22 cellular contexts compared by ENCODE assay signal in the genomic region with DNA sequence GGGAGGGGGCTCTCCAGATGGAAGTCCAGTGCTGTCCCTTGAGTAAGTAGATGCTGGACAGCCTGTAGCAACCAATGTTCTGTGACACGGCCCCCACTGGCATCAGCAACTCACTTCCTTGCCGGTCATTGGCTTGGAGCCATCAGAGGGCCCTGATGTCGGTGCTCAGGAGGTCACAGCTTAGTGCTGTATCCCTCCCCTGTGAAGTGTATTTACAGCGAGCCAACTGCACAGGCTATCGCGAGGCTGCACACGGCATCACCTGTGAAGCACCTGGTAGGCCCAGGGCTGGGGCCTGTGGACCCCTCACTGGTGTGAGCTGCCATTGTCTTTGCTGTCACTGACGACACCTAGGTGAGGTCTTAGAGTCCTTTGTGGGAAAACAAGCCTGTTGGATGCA. TPM values are rescaled to one million over a fixed set of nuclear protein-coding genes. Genes with fewer than 3 reads are reported as not detected.
DNase-seq lines count a peak whose midpoint lies in the region; ATAC-seq and TF ChIP-seq lines count a peak whose summit lies in the region.
"Had no signal": no experiment of that assay in that cellular context is flagged by ENCODE, and none has a peak within 500 bp of the region (broad histone marks: within the 10 kb centered on the region; RNA-seq: fewer than 3 reads in every experiment).

No MANE protein-coding gene starts in this region.

- WGBS in neuronal stem cell (ENCODE audit: extremely low coverage in 2 of 2, insufficient read length in 2 of 2, insufficient replicate concordance in 1 of 2), 2 donors, result no CpG with 5 or more reads among the region's 8 CpGs

- H3K9me3 ChIP-seq in neuronal stem cell (replicated peaks in 1 of 2; ENCODE audit: control insufficient read depth in 2 of 2, insufficient read depth in 1 of 2, low read depth in 1 of 2, low read length in 2 of 2), result no peaks in the 10 kb centered on the region
- H3K9me3 ChIP-seq: BE2C, HAP-1, SJSA1 had no signal

- H3K9me3 Mint-ChIP-seq in HFFc6, result no peaks in the 10 kb centered on the region
- H3K9me3 Mint-ChIP-seq: CD4-positive, alpha-beta memory T cell had no signal

- no peaks in the 10 kb centered on the region for H3K36me3 Mint-ChIP-seq in HFFc6 (ENCODE audit: low read depth)
- H3K36me3 Mint-ChIP-seq: CD4-positive, alpha-beta memory T cell had no signal

- H2AFZ ChIP-seq in neuronal stem cell (ENCODE audit: low read length), result no peak overlapping the region
- H2AFZ ChIP-seq: GM23248 had no signal

- H3K4me1 ChIP-seq in neuronal stem cell (ENCODE audit: control insufficient read depth in 2 of 2, insufficient read depth in 1 of 2, low read depth in 1 of 2, low read length in 2 of 2), result peaks cover 0 to 3% of the 10 kb centered on the region in 2 donors
- H3K4me1 ChIP-seq: BE2C, SJSA1 had no signal

- no peak overlapping the region for H3K14ac ChIP-seq in neuronal stem cell (ENCODE audit: low read length)

- H2BK5ac ChIP-seq in neuronal stem cell (ENCODE audit: low read length), result no peak overlapping the region

- H3K4me3 Mint-ChIP-seq in HFFc6, result no peak overlapping the region
- H3K4me3 Mint-ChIP-seq: CD4-positive, alpha-beta memory T cell had no signal

- no peak overlapping the region for H4K91ac ChIP-seq in neuronal stem cell (ENCODE audit: low read depth, low read length, poor library complexity)

- H3K79me1 ChIP-seq in neuronal stem cell (ENCODE audit: low read depth, low read length), result peaks cover 8% of the 10 kb centered on the region

- H2BK120ac ChIP-seq in neuronal stem cell (ENCODE audit: low read depth, low read length), result no peak overlapping the region

- no peak for ATAC-seq in GM18909 (IDR thresholded peaks at IDR 0.05; ENCODE audit: poor library complexity, unreplicated experiment)

- H3K27me3 ChIP-seq in neuronal stem cell (ENCODE audit: control insufficient read depth in 3 of 3, insufficient read depth in 3 of 3, low read depth in 1 of 3, low read length in 3 of 3), result peaks cover 0 to 19% (median 2%) of the 10 kb centered on the region in 3 experiments

- H3K4me1 Mint-ChIP-seq in HFFc6 (ENCODE audit: low read depth), result no peaks in the 10 kb centered on the region
- H3K4me1 Mint-ChIP-seq: CD4-positive, alpha-beta memory T cell had no signal

- TF ChIP-seq CTCF in HFFc6 (IDR thresholded peaks at IDR 0.05), result no peak

- H2BK12ac ChIP-seq in neuronal stem cell (ENCODE audit: low read length), result no peak overlapping the region

- no peak overlapping the region for H2AK5ac ChIP-seq in neuronal stem cell (ENCODE audit: low read depth, low read length)

- H3K36me3 ChIP-seq in neuronal stem cell (replicated peaks in 1 of 2; ENCODE audit: control insufficient read depth in 2 of 2, insufficient read depth in 2 of 2, low read length in 2 of 2), result peaks cover 20 to 75% of the 10 kb centered on the region in 2 donors
- H3K36me3 ChIP-seq: BE2C, HAP-1, SJSA1 had no signal

- no peak overlapping the region for H3K23ac ChIP-seq in neuronal stem cell (ENCODE audit: low read depth, low read length, poor library complexity)

- H3K27me3 Mint-ChIP-seq in HFFc6 (ENCODE audit: insufficient read depth), result peaks cover 10% of the 10 kb centered on the region
- H3K27me3 Mint-ChIP-seq: CD4-positive, alpha-beta memory T cell had no signal

- no peak overlapping the region for H3K18ac ChIP-seq in neuronal stem cell (ENCODE audit: low read length)

- H2BK15ac ChIP-seq in neuronal stem cell (ENCODE audit: low read length), result no peak overlapping the region

- no peak overlapping the region for H3K4me3 ChIP-seq in neuronal stem cell (ENCODE audit: low read length in 2 of 2)
- H3K4me3 ChIP-seq: GM12878, GM23248, HAP-1, SJSA1 had no signal

- H3K27ac Mint-ChIP-seq in HFFc6, result no peak overlapping the region

- H3K4me2 ChIP-seq in neuronal stem cell (ENCODE audit: insufficient read depth, low read length, poor library complexity, severe bottlenecking), result no peak overlapping the region

- peak; percentile 6 for DNase-seq in NCI-H1105 (lab: John Stamatoyannopoulos, UW)
- no peak for DNase-seq in NCI-H1105 treated with DMSO at 0.1 percent for 48 hours (lab: John Stamatoyannopoulos, UW)
- DNase-seq in COLO668 (lab: John Stamatoyannopoulos, UW; ENCODE audit: unreplicated experiment), result peak; percentile 49
- peak; percentile 89 for DNase-seq in NCI-H748 (lab: John Stamatoyannopoulos, UW; ENCODE audit: unreplicated experiment)
- DNase-seq in neuronal stem cell (ENCODE audit: low spot score), result no peak
- no peak for DNase-seq in HFFc6
- DNase-seq: BE2C; Calu3; CD4-positive, alpha-beta memory T cell; GF-D8; GM23248; NCI-H1436; NCI-H1930; NCI-H2171 treated with DMSO at 0.1 percent for 48 hours had no signal

- no peak overlapping the region for H4K8ac ChIP-seq in neuronal stem cell (ENCODE audit: low read depth, low read length)

- peak overlapping the region; percentile 5 for H3K9ac ChIP-seq in neuronal stem cell (ENCODE audit: low read depth, low read length, poor library complexity)
- H3K9ac ChIP-seq: GM23248 had no signal

- H3K4ac ChIP-seq in neuronal stem cell (ENCODE audit: low read length), result no peak overlapping the region

- H3K27ac ChIP-seq in neuronal stem cell (replicated peaks; ENCODE audit: low read length), result no peak overlapping the region
- H3K27ac ChIP-seq: GM23248, HL-60, SJSA1 had no signal

RNA-seq across cellular contexts. Expression of a gene that starts 13.4 kb away (rescaled TPM):
- polyA plus RNA-seq in neuronal stem cell (2013, experiment 1 of 2), result 0.61 TPM
- 0.48 TPM for polyA plus RNA-seq in neuronal stem cell (2013, experiment 2 of 2)
- not detected for total RNA-seq in HFFc6 (2021; fragmentation: NEBNext Ultra II Directional; extraction: Animal tissue kit (Norgen Biotek cat#: 25700))
- total RNA-seq: Calu3; CD4-positive, alpha-beta memory T cell; Daoy; GM12878; GM23248; HT1080; M059J; SJSA1 had no signal
- polyA plus RNA-seq: CD4-positive, alpha-beta memory T cell; GM12878; GM23248 had no signal

RNA-seq across cellular contexts. Expression of a gene that starts 52.0 kb away (rescaled TPM):
- 9.8 TPM for polyA plus RNA-seq in neuronal stem cell (2013, experiment 1 of 2)
- 9.9 TPM for polyA plus RNA-seq in neuronal stem cell (2013, experiment 2 of 2)
- under 1 TPM; 0.65 to 0.97 (median 0.68) TPM for total RNA-seq in HFFc6 (2021; fragmentation: NEBNext Ultra II Directional; extraction: Animal tissue kit (Norgen Biotek cat#: 25700))
- total RNA-seq: CD4-positive, alpha-beta memory T cell had no signal
- polyA plus RNA-seq: CD4-positive, alpha-beta memory T cell had no signal

RNA-seq across cellular contexts. Expression of a gene that starts 58.8 kb away (rescaled TPM):
- polyA plus RNA-seq in neuronal stem cell (2013, experiment 1 of 2), result 26.7 TPM
- polyA plus RNA-seq in neuronal stem cell (2013, experiment 2 of 2), result 27.6 TPM
- 10 to 100 TPM; 14.8 to 18.9 (median 17.4) TPM for total RNA-seq in HFFc6 (2021; fragmentation: NEBNext Ultra II Directional; extraction: Animal tissue kit (Norgen Biotek cat#: 25700))

Comparison
In these comparisons a context has a peak if more than half of its experiments do, and no peak if none do; other contexts are left out.
1. DNase-seq: peak in NCI-H1105 (single experiment), COLO668 (single experiment) and NCI-H748 (single experiment); none in NCI-H1105 treated with DMSO at 0.1 percent for 48 hours (single experiment), neuronal stem cell (single experiment) and HFFc6 (single experiment).